Comparison of ENCODE assay signal across 22 cellular contexts in genomic region chr4:98796986-98797385, GRCh38.
A peak's percentile ranks its signal among the peaks of the same experiment; 100 is the strongest.
DNase-seq lines count a peak whose midpoint lies in the region; ATAC-seq and TF ChIP-seq lines count a peak whose summit lies in the region.
"Had no signal": no experiment of that assay in that cellular context is flagged by ENCODE, and none has a peak within 500 bp of the region (broad histone marks: within the 10 kb centered on the region; RNA-seq: fewer than 3 reads in every experiment).

No MANE protein-coding gene starts in this region.

- no peak for TF ChIP-seq CTCF in omental fat pad (IDR thresholded peaks at IDR 0.05)

- no peak for ATAC-seq in activated T-cell treated with anti-CD3 and anti-CD28 coated beads, Interleukin-2, amount 50 U/mL, for 72 hours (replicated peaks in 1 of 2)
- no peak for ATAC-seq in T-cell (replicated peaks in 1 of 4)
- ATAC-seq in omental fat pad (ENCODE audit: low FRiP score), result no peak
- ATAC-seq: A549, GM12878 had no signal

- DNase-seq in activated T-cell treated with anti-CD3 and anti-CD28 coated beads, Interleukin-2, amount 50 U/mL, for 72 hours, result no peak
- DNase-seq in activated T-cell treated with anti-CD3 and anti-CD28 coated beads, Interleukin-2, amount 50 U/mL, for 1 hour, result no peak
- peak; percentile 16 for DNase-seq in NCI-H446 treated with DMSO at 0.1 percent for 48 hours (lab: John Stamatoyannopoulos, UW)
- no peak for DNase-seq in T-cell
- DNase-seq in omental fat pad (ENCODE audit: low spot score), result no peak
- DNase-seq: ACHN; BE2C; C1 segment of cervical spinal cord; CD4-positive, alpha-beta memory T cell; CD4-positive, CD25-positive, alpha-beta regulatory T cell; CD8-positive, alpha-beta memory T cell; COR-L47; DMS 273 treated with DMSO at 0.1 percent for 48 hours; DMS153; DMS53; DMS79; DND-41; EL; GDM1 had no signal

- CTCF ChIA-PET in T-cell (lab: Charles Lee), result no interaction called here

- H3K27ac Mint-ChIP-seq in activated T-cell treated with anti-CD3 and anti-CD28 coated beads, Interleukin-2, amount 50 U/mL, for 72 hours, result peak overlapping the region; percentile 24
- no peak overlapping the region for H3K27ac Mint-ChIP-seq in T-cell
- H3K27ac Mint-ChIP-seq: CD14-positive monocyte; CD4-positive, alpha-beta memory T cell; CD4-positive, CD25-positive, alpha-beta regulatory T cell; CD8-positive, alpha-beta memory T cell had no signal

- no peaks in the 10 kb centered on the region for H3K27me3 Mint-ChIP-seq in activated T-cell treated with anti-CD3 and anti-CD28 coated beads, Interleukin-2, amount 50 U/mL, for 72 hours (ENCODE audit: low read depth)
- no peaks in the 10 kb centered on the region for H3K27me3 Mint-ChIP-seq in T-cell
- H3K27me3 Mint-ChIP-seq: CD4-positive, alpha-beta memory T cell had no signal

- peaks cover 0 to 2% of the 10 kb centered on the region in 2 donors for H3K9me3 Mint-ChIP-seq in activated T-cell treated with anti-CD3 and anti-CD28 coated beads, Interleukin-2, amount 50 U/mL, for 72 hours
- H3K9me3 Mint-ChIP-seq in T-cell, result no peaks in the 10 kb centered on the region
- H3K9me3 Mint-ChIP-seq: CD4-positive, alpha-beta memory T cell; CD8-positive, alpha-beta memory T cell had no signal

- H3K36me3 Mint-ChIP-seq in activated T-cell treated with anti-CD3 and anti-CD28 coated beads, Interleukin-2, amount 50 U/mL, for 72 hours (ENCODE audit: insufficient read depth in 2 of 2), result no peaks in the 10 kb centered on the region
- peaks cover 3% of the 10 kb centered on the region for H3K36me3 Mint-ChIP-seq in T-cell
- H3K36me3 Mint-ChIP-seq: CD14-positive monocyte; CD4-positive, alpha-beta memory T cell; CD4-positive, CD25-positive, alpha-beta regulatory T cell; CD8-positive, alpha-beta memory T cell had no signal

- peaks cover 19% of the 10 kb centered on the region for H3K4me1 Mint-ChIP-seq in activated T-cell treated with anti-CD3 and anti-CD28 coated beads, Interleukin-2, amount 50 U/mL, for 72 hours (ENCODE audit: low read depth)
- no peaks in the 10 kb centered on the region for H3K4me1 Mint-ChIP-seq in T-cell
- H3K4me1 Mint-ChIP-seq: CD14-positive monocyte; CD4-positive, alpha-beta memory T cell; CD4-positive, CD25-positive, alpha-beta regulatory T cell; CD8-positive, alpha-beta memory T cell had no signal

- POLR2A ChIA-PET in T-cell (lab: Charles Lee), result no interaction called here

- H3K4me3 Mint-ChIP-seq in activated T-cell treated with anti-CD3 and anti-CD28 coated beads, Interleukin-2, amount 50 U/mL, for 72 hours, result no peak overlapping the region
- no peak overlapping the region for H3K4me3 Mint-ChIP-seq in T-cell
- H3K4me3 Mint-ChIP-seq: CD14-positive monocyte; CD4-positive, alpha-beta memory T cell; CD4-positive, CD25-positive, alpha-beta regulatory T cell; CD8-positive, alpha-beta memory T cell had no signal
